Comparison of ENCODE assay signal across 1 cellular context in the genomic region with DNA sequence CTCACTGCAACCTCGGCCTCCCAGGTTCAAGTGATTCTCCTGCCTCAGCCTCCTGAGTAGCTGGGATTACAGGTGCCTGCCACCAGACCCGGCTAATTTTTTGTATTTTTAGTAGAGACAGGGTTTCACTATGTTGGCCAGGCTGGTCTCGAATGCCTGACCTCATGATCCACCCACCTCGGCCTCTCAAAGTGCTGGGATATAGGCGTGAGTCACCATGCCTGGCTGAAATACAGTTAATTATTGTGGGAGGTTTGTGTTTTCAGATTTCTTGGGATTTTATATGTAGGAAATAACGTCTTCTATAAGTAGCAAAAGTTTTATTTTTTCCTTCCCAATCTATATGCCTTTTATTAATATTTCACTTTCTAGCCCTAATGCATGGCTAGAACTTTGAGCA.
TF ChIP-seq lines count a peak whose summit lies in the region.

No MANE protein-coding gene starts in this region.

TF ChIP-seq in K562, 482 proteins besides CTCF, POLR2A, EP300 and RAD21:
- peak; percentile 52 for TF ChIP-seq EGR1 (conservative IDR thresholded peaks at IDR 0.05)
TF ChIP-seq in K562: peak in this region for 1; not testable (repeated sequence) for 481.
